In genomic region chr2:179274749-179275148, GRCh38 we compare ENCODE assay signal across 9 cellular contexts. TPM values are rescaled to one million over a fixed set of nuclear protein-coding genes. Genes with fewer than 3 reads are reported as not detected.
DNase-seq lines count a peak whose midpoint lies in the region; ATAC-seq and TF ChIP-seq lines count a peak whose summit lies in the region.
"Had no signal": no experiment of that assay in that cellular context is flagged by ENCODE, and none has a peak within 500 bp of the region (broad histone marks: within the 10 kb centered on the region; RNA-seq: fewer than 3 reads in every experiment).

No MANE protein-coding gene starts in this region.

- no peak for TF ChIP-seq EP300 in sigmoid colon (IDR thresholded peaks at IDR 0.05)

- H3K4me1 ChIP-seq in sigmoid colon, result peaks cover 0 to 17% (median 16%) of the 10 kb centered on the region in 4 donors

- intact Hi-C loops in sigmoid colon (cut with DNase I), result no loop called here

- no peak overlapping the region for H3K4me3 ChIP-seq in sigmoid colon
- H3K4me3 ChIP-seq: skin epidermis had no signal

- no peaks in the 10 kb centered on the region for H3K27me3 ChIP-seq in sigmoid colon

- 44 to 79% methylated on average over 2 of the region's 2 CpGs for WGBS in sigmoid colon, 2 donors

- DNase-seq in NCI-H510A (lab: John Stamatoyannopoulos, UW) (peak; percentile 40), sigmoid colon (no peak), NCI-H1092 treated with DMSO at 0.1 percent for 48 hours (lab: John Stamatoyannopoulos, UW) (no peak), activated gamma-delta T cell treated with Interleukin-2 at 50 U/mL for 16 hours (no peak)
- no peak for DNase-seq in effector CD8-positive, alpha-beta T cell (lab: John Stamatoyannopoulos, UW)
- DNase-seq: SIG-M5 had no signal

- ATAC-seq in GM19372 (IDR thresholded peaks at IDR 0.05; ENCODE audit: low read depth, unreplicated experiment) (peak; percentile 89), HG02870 (IDR thresholded peaks at IDR 0.05; ENCODE audit: unreplicated experiment) (peak; percentile 82)

- H3K9me3 ChIP-seq in sigmoid colon, result no peaks in the 10 kb centered on the region

- peak overlapping the region in 3 of 4 donors; percentile 41 to 76 (median 58) for H3K27ac ChIP-seq in sigmoid colon
- H3K27ac ChIP-seq: skin epidermis had no signal

- H3K36me3 ChIP-seq in sigmoid colon, result no peaks in the 10 kb centered on the region

- TF ChIP-seq CTCF in sigmoid colon (IDR thresholded peaks at IDR 0.05), result no peak

- TF ChIP-seq POLR2A in sigmoid colon (IDR thresholded peaks at IDR 0.05), result no peak

RNA-seq across cellular contexts. Expression of gene SESTD1, which starts 10.1 kb away (rescaled TPM):
- 10 to 100 TPM; 31.0 to 52.3 (median 41.0) TPM for total RNA-seq in sigmoid colon
- polyA plus RNA-seq in sigmoid colon, result 10 to 100 TPM in 2 of 3 donors, 1 to 10 TPM in 1; 9.5 to 21.6 (median 12.8) TPM
